Comparison of ENCODE assay signal across 8 cellular contexts in the genomic region with DNA sequence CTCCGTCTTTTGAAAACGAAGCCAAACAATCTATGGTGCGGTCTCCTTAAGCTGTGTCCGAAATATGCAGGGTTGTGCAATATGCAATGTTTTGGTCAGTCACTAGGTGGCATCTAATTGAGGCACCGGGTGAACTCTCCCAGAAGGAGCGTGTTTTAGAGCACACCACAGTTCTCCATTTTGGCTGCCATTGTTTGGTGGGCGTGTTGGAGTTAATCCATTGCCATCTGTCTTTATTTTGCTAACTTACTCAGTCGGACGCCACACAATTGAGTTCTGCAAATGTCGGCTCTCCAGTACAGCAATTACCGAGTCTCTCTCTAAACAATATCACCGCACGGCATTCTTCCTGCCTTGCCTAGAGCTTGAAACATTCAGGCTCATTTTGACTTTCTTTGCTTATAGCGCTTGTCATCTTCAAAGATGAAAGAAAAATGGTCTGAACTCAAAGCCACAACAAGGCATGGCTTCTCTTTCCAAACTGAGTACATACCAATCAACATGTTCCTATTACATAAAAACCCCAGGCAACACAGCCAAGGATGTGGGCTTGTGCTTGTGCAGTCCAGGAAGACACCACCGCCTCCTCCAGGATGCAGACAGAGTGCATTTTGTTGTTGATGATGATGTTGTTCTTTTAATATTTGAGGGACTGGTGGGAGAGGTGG.
DNase-seq lines count a peak whose midpoint lies in the region; ATAC-seq and TF ChIP-seq lines count a peak whose summit lies in the region.

No MANE protein-coding gene starts in this region.

- CTCF ChIA-PET in activated naive CD4-positive, alpha-beta T cell treated with anti-CD3 and anti-CD28 coated beads, Interleukin-2, amount 10 ng/mL, durations not matched to agents 7 days and 5 days (lab: Charles Lee), result interaction anchor here (0.6 to 2.8 kb wide), 8 partner anchors 45 to 286 kb away, joined by 3 to 18 read pairs (median 4); no protein-coding TSS in a partner anchor

- H3K9me3 Mint-ChIP-seq in CD14-positive monocyte (peaks cover 0 to 3% (median 0%) of the 10 kb centered on the region in 7 donors), HFFc6 (no peaks in the 10 kb centered on the region)
- no peaks in the 10 kb centered on the region for H3K9me3 Mint-ChIP-seq in activated naive CD4-positive, alpha-beta T cell treated with anti-CD3 and anti-CD28 coated beads, Interleukin-2, amount 10 ng/mL, durations not matched to agents 7 days and 5 days

- H3K4me1 Mint-ChIP-seq in CD14-positive monocyte (peaks cover 9% of the 10 kb centered on the region), HFFc6 (ENCODE audit: low read depth) (peaks cover 33% of the 10 kb centered on the region)
- H3K4me1 Mint-ChIP-seq in activated naive CD4-positive, alpha-beta T cell treated with anti-CD3 and anti-CD28 coated beads, Interleukin-2, amount 10 ng/mL, durations not matched to agents 7 days and 5 days, result peaks cover 29% of the 10 kb centered on the region

- TF ChIP-seq POLR2A in gastroesophageal sphincter (IDR thresholded peaks at IDR 0.05) (no peak), ovary (IDR thresholded peaks at IDR 0.05) (no peak)

- ATAC-seq in gastroesophageal sphincter (peak; percentile 83), HG03196 (IDR thresholded peaks at IDR 0.05; ENCODE audit: unreplicated experiment) (no peak)

- H3K4me3 Mint-ChIP-seq in CD14-positive monocyte (no peak overlapping the region), HFFc6 (peak overlapping the region; percentile 75)
- H3K4me3 Mint-ChIP-seq in activated naive CD4-positive, alpha-beta T cell treated with anti-CD3 and anti-CD28 coated beads, Interleukin-2, amount 10 ng/mL, durations not matched to agents 7 days and 5 days, result no peak overlapping the region

- WGBS in gastroesophageal sphincter (ENCODE audit: low coverage in 1 of 2), 2 donors, result 46 to 63% methylated on average over 6 to 7 of the region's 15 CpGs
- WGBS in ovary, 3 donors, result 48 to 61% (median 49%) methylated on average over 15 of the region's 15 CpGs

- H3K27me3 Mint-ChIP-seq in CD14-positive monocyte (ENCODE audit: low read depth in 3 of 3), result peaks cover 0 to 4% (median 2%) of the 10 kb centered on the region in 3 donors
- H3K27me3 Mint-ChIP-seq in HFFc6 (ENCODE audit: insufficient read depth), result peaks cover 13% of the 10 kb centered on the region
- peaks cover 35% of the 10 kb centered on the region for H3K27me3 Mint-ChIP-seq in activated naive CD4-positive, alpha-beta T cell treated with anti-CD3 and anti-CD28 coated beads, Interleukin-2, amount 10 ng/mL, durations not matched to agents 7 days and 5 days

- peak; percentile 87 for TF ChIP-seq CTCF in CD14-positive monocyte (IDR thresholded peaks at IDR 0.05)
- peak; percentile 86 for TF ChIP-seq CTCF in HFFc6 (IDR thresholded peaks at IDR 0.05)
- TF ChIP-seq CTCF in gastroesophageal sphincter (IDR thresholded peaks at IDR 0.05), result peak; percentile 70 to 85 (median 83)
- TF ChIP-seq CTCF in ovary (IDR thresholded peaks at IDR 0.05), result peak; percentile 55 to 80 (median 71)

- intact Hi-C loops in CD14-positive monocyte (cut with micrococcal nuclease) (no loop called here), ovary (cut with DNase I) (no loop called here)

- H3K27ac ChIP-seq in gastroesophageal sphincter, result peak overlapping the region in 3 of 4 donors; percentile 10 to 59 (median 20)
- no peak overlapping the region for H3K27ac ChIP-seq in ovary

- H3K36me3 ChIP-seq in gastroesophageal sphincter (no peaks in the 10 kb centered on the region), ovary (no peaks in the 10 kb centered on the region)

- H3K27me3 ChIP-seq in gastroesophageal sphincter (no peaks in the 10 kb centered on the region), ovary (no peaks in the 10 kb centered on the region)

- no peak for TF ChIP-seq EP300 in gastroesophageal sphincter (IDR thresholded peaks at IDR 0.05)
- TF ChIP-seq EP300 in ovary (IDR thresholded peaks at IDR 0.05), result no peak

- H3K36me3 Mint-ChIP-seq in CD14-positive monocyte (no peaks in the 10 kb centered on the region), HFFc6 (ENCODE audit: low read depth) (no peaks in the 10 kb centered on the region)
- no peaks in the 10 kb centered on the region for H3K36me3 Mint-ChIP-seq in activated naive CD4-positive, alpha-beta T cell treated with anti-CD3 and anti-CD28 coated beads, Interleukin-2, amount 10 ng/mL, durations not matched to agents 7 days and 5 days

- peak overlapping the region in 1 of 7 donors; percentile 16 for H3K27ac Mint-ChIP-seq in CD14-positive monocyte
- no peak overlapping the region for H3K27ac Mint-ChIP-seq in HFFc6
- peak overlapping the region; percentile 66 for H3K27ac Mint-ChIP-seq in activated naive CD4-positive, alpha-beta T cell treated with anti-CD3 and anti-CD28 coated beads, Interleukin-2, amount 10 ng/mL, durations not matched to agents 7 days and 5 days

- peak overlapping the region in 1 of 2 donors; percentile 13 for H3K4me3 ChIP-seq in gastroesophageal sphincter
- H3K4me3 ChIP-seq in ovary, result no peak overlapping the region

- DNase-seq in CD14-positive monocyte (ENCODE audit: low spot score) (no peak), HFFc6 (peak; percentile 61), OCI-M1 (lab: John Stamatoyannopoulos, UW) (peak; percentile 90), ovary (peak in 4 of 5 donors; percentile 22 to 64 (median 36)), islet precursor cell (no peak)
- DNase-seq in activated naive CD4-positive, alpha-beta T cell treated with anti-CD3 and anti-CD28 coated beads, Interleukin-2, amount 10 ng/mL, durations not matched to agents 7 days and 5 days, result peak; percentile 54

- H3K9me3 ChIP-seq in gastroesophageal sphincter (no peaks in the 10 kb centered on the region), ovary (no peaks in the 10 kb centered on the region)

- H3K4me1 ChIP-seq in gastroesophageal sphincter, result peaks cover 0 to 9% (median 0%) of the 10 kb centered on the region in 3 donors
- no peaks in the 10 kb centered on the region for H3K4me1 ChIP-seq in ovary (ENCODE audit: insufficient read depth)

Comparison
In these comparisons a context has a peak if more than half of its experiments do, and no peak if none do; other contexts are left out.
1. DNase-seq: peak in HFFc6 (single experiment), OCI-M1 (single experiment), activated naive CD4-positive, alpha-beta T cell treated with anti-CD3 and anti-CD28 coated beads, Interleukin-2, amount 10 ng/mL, durations not matched to agents 7 days and 5 days (single experiment) and ovary (4 of 5); none in CD14-positive monocyte (single experiment) and islet precursor cell (single experiment).
2. H3K27ac ChIP-seq: peak in gastroesophageal sphincter (3 of 4); none in ovary (0 of 2).
3. Peak in every context shown above with its lines, with median percentiles within 50 percentile points of each other: CTCF ChIP-seq.